Comparison of ENCODE assay signal across 9 cellular contexts in the genomic region with DNA sequence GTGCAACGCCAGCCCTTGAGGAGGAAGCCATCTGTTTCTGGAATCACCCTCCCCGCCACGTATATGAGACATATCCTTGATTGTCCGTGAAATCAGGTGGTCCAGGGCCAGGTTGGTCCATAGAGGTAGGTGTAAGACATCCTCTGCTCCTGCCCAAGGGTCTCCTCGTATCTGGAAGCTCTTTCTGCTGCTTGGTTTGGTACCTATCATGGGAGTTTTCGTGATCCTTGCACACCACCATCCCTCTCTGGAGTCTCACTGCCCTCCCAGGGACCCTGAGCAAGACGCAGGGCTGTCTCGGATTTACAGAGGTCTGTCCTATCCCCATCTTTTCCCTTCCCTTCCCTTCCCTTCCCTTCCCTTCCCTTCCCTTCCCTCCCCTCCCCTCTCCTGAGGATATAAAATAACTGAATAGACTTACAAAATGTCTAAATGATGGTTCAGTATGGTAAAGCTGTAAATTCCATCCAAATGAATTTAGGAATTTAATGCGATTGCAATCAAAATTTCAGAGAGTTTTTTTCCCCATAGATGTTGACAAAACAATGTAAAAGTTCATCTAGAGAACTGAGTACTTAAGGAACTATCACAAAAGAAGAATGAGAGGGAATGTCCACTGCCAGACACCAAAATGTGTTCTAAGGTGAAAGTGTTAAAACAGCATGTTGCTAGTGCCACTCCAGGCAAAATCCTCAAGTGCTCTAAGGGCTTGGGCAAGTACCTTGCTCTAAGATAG. TPM values are rescaled to one million over a fixed set of nuclear protein-coding genes. Genes with fewer than 3 reads are reported as not detected.
DNase-seq lines count a peak whose midpoint lies in the region; ATAC-seq and TF ChIP-seq lines count a peak whose summit lies in the region.
"Had no signal": no experiment of that assay in that cellular context is flagged by ENCODE, and none has a peak within 500 bp of the region (broad histone marks: within the 10 kb centered on the region; RNA-seq: fewer than 3 reads in every experiment).

No MANE protein-coding gene starts in this region.

- no peak overlapping the region for H3K27ac ChIP-seq in HL-60 (replicated peaks)

- POLR2A ChIA-PET in BJ (lab: Charles Lee) = no interaction called here
- POLR2A ChIA-PET in naive thymus-derived CD8-positive, alpha-beta T cell (lab: Charles Lee) = interaction anchor here (1.0 to 1.8 kb wide), 5 partner anchors 310 to 365 kb away, joined by 3 to 9 read pairs (median 7); a partner anchor contains a TSS

- H3K27me3 ChIP-seq in BJ (ENCODE audit: control insufficient read depth, insufficient read depth, low read length) = peaks cover 3% of the 10 kb centered on the region
- no peaks in the 10 kb centered on the region for H3K27me3 ChIP-seq in HL-60 (ENCODE audit: insufficient read depth, poor library complexity, severe bottlenecking)

- H3K4me3 Mint-ChIP-seq in chondrocyte (ENCODE audit: unreplicated experiment) = peak overlapping the region; percentile 83
- H3K4me3 Mint-ChIP-seq in naive thymus-derived CD8-positive, alpha-beta T cell = peak overlapping the region; percentile 85 to 96 (median 92)

- ATAC-seq in naive thymus-derived CD8-positive, alpha-beta T cell = no peak

- TF ChIP-seq CTCF in BJ (IDR thresholded peaks at IDR 0.05; ENCODE audit: insufficient read depth, low read depth, low read length) (no peak), HL-60 (IDR thresholded peaks at IDR 0.05; ENCODE audit: insufficient read depth, low read length) (no peak), chondrocyte (IDR thresholded peaks at IDR 0.05) (no peak)

- peaks cover 12% of the 10 kb centered on the region for H3K4me1 Mint-ChIP-seq in chondrocyte (ENCODE audit: low read depth)
- H3K4me1 Mint-ChIP-seq in naive thymus-derived CD8-positive, alpha-beta T cell = peaks cover 5 to 28% (median 17%) of the 10 kb centered on the region in 4 donors

- H3K4me3 ChIP-seq in BJ (ENCODE audit: low read depth, low read length) = peak overlapping the region; percentile 69
- peak overlapping the region; percentile 61 for H3K4me3 ChIP-seq in HL-60 (replicated peaks; ENCODE audit: insufficient read depth, low read length)

- CTCF ChIA-PET in BJ (lab: Yijun Ruan, JAX) = interaction anchor here (0.6 to 4.0 kb wide), 48 partner anchors 8 to 772 kb away, joined by 3 to 40 read pairs (median 4); a partner anchor contains a TSS

- H3K36me3 Mint-ChIP-seq in chondrocyte (ENCODE audit: low read depth) = peaks cover 2% of the 10 kb centered on the region
- H3K36me3 Mint-ChIP-seq in naive thymus-derived CD8-positive, alpha-beta T cell = no peaks in the 10 kb centered on the region

- H3K36me3 ChIP-seq in BJ (ENCODE audit: control insufficient read depth, insufficient read depth, low read length) = no peaks in the 10 kb centered on the region

- peaks cover 3% of the 10 kb centered on the region for H3K27me3 Mint-ChIP-seq in chondrocyte (ENCODE audit: low read depth)
- H3K27me3 Mint-ChIP-seq in naive thymus-derived CD8-positive, alpha-beta T cell = peaks cover 0 to 1% (median 0%) of the 10 kb centered on the region in 5 donors

- no peak overlapping the region for H3K27ac Mint-ChIP-seq in chondrocyte (ENCODE audit: unreplicated experiment)
- peak overlapping the region; percentile 77 to 98 (median 94) for H3K27ac Mint-ChIP-seq in naive thymus-derived CD8-positive, alpha-beta T cell

- DNase-seq in BJ (ENCODE audit: low read depth) (no peak), HL-60 (ENCODE audit: low read depth in 1 of 2, low spot score in 1 of 2) (no peak), chondrocyte (ENCODE audit: low spot score) (no peak), SKM-1 treated with dmso at 0.1 percent for 144 hours (lab: John Stamatoyannopoulos, UW; ENCODE audit: unreplicated experiment) (no peak), hepatic stellate cell (ENCODE audit: low spot score) (no peak), AG20443 (ENCODE audit: low spot score) (no peak)
- no peak for DNase-seq in naive thymus-derived CD8-positive, alpha-beta T cell
- no peak for DNase-seq in stimulated activated CD4-positive, alpha-beta T cell treated with anti-CD3 and anti-CD28 coated beads, Interleukin-4, amount 100 ng/mL, for 4 hours

- no peaks in the 10 kb centered on the region for H3K9me3 Mint-ChIP-seq in chondrocyte (ENCODE audit: low read depth)
- no peaks in the 10 kb centered on the region for H3K9me3 Mint-ChIP-seq in naive thymus-derived CD8-positive, alpha-beta T cell

RNA-seq across cellular contexts. Expression of a gene that starts 2.0 kb away (rescaled TPM):
- not detected in 2 replicates for polyA plus RNA-seq in BJ (2011; rRNA removed)
- polyA minus RNA-seq in BJ (2011; rRNA and poly(A)+ RNA removed) = not detected in 2 replicates
- not detected in 3 replicates for total RNA-seq in chondrocyte
- total RNA-seq in naive thymus-derived CD8-positive, alpha-beta T cell = under 1 TPM; 0.44 to 0.66 TPM
- not detected for polyA plus RNA-seq in naive thymus-derived CD8-positive, alpha-beta T cell
- total RNA-seq: liver had no signal

RNA-seq across cellular contexts. Expression of a gene that starts 11.7 kb away (rescaled TPM):
- not detected in 2 replicates for polyA plus RNA-seq in BJ (2011; rRNA removed)
- not detected in 2 replicates for polyA minus RNA-seq in BJ (2011; rRNA and poly(A)+ RNA removed)
- total RNA-seq in chondrocyte = not detected in 3 replicates
- total RNA-seq in naive thymus-derived CD8-positive, alpha-beta T cell = not detected
- not detected for polyA plus RNA-seq in naive thymus-derived CD8-positive, alpha-beta T cell
- total RNA-seq: liver had no signal
- polyA plus RNA-seq: liver had no signal

RNA-seq across cellular contexts. Expression of a gene that starts 52.5 kb away (rescaled TPM):
- not detected in 2 replicates for polyA plus RNA-seq in BJ (2011; rRNA removed)
- not detected in 2 replicates for polyA minus RNA-seq in BJ (2011; rRNA and poly(A)+ RNA removed)
- total RNA-seq in chondrocyte = not detected in 3 replicates
- under 1 TPM in 1 of 2 experiments, not detected in 1; 0.26 TPM for total RNA-seq in naive thymus-derived CD8-positive, alpha-beta T cell
- not detected for polyA plus RNA-seq in naive thymus-derived CD8-positive, alpha-beta T cell
